9 cellular contexts compared by ENCODE assay signal in genomic region chr1:75233302-75233929, GRCh38.
DNase-seq lines count a peak whose midpoint lies in the region; ATAC-seq and TF ChIP-seq lines count a peak whose summit lies in the region.
"Had no signal": no experiment of that assay in that cellular context is flagged by ENCODE, and none has a peak within 500 bp of the region (broad histone marks: within the 10 kb centered on the region; RNA-seq: fewer than 3 reads in every experiment).

No MANE protein-coding gene starts in this region.

- no peak for TF ChIP-seq POLR2A in esophagus muscularis mucosa (IDR thresholded peaks at IDR 0.05; ENCODE audit: low read depth)

- in situ Hi-C loops in Panc1 (cut with HindIII; ENCODE audit: low pct_unique_long_range_greater_than_20kb, low sequenced_read_pairs) = no loop called here

- no peak for TF ChIP-seq EP300 in esophagus muscularis mucosa (IDR thresholded peaks at IDR 0.05)

- intact Hi-C loops in activated CD4-positive, alpha-beta T cell treated with anti-CD3 and anti-CD28 coated beads for 36 hours (cut with DNase I, micrococcal nuclease) = loop anchor here (1.0 to 5.0 kb wide), 2 partner anchors 399 kb away; no protein-coding TSS in a partner anchor
- intact Hi-C loops in Panc1 (cut with micrococcal nuclease; ENCODE audit: unreplicated experiment) = loop anchor here (10.0 kb wide), 1 partner anchor 401 kb away; no protein-coding TSS in a partner anchor
- intact Hi-C loops in esophagus muscularis mucosa (cut with DNase I) = no loop called here

- CTCF ChIA-PET in activated CD4-positive, alpha-beta T cell treated with anti-CD3 and anti-CD28 coated beads for 36 hours (lab: Charles Lee) = interaction anchor here (0.7 to 1.6 kb wide), 10 partner anchors 8 to 464 kb away, joined by 3 to 6 read pairs (median 3); no protein-coding TSS in a partner anchor
- CTCF ChIA-PET in Panc1 (lab: Charles Lee) = interaction anchor here (0.6 kb wide), 1 partner anchor 576 kb away, joined by 15 read pairs; no protein-coding TSS in a partner anchor

- H3K4me3 ChIP-seq in Panc1 (ENCODE audit: low read depth in 2 of 2, low read length in 2 of 2) = no peak overlapping the region
- H3K4me3 ChIP-seq in esophagus muscularis mucosa = no peak overlapping the region

- ATAC-seq in activated CD4-positive, alpha-beta T cell treated with anti-CD3 and anti-CD28 coated beads for 36 hours = peak; percentile 53
- ATAC-seq in GM21723 (IDR thresholded peaks at IDR 0.05; ENCODE audit: unreplicated experiment) (peak; percentile 88), Panc1 (peak; percentile 87)

- TF ChIP-seq CTCF in Panc1 (IDR thresholded peaks at IDR 0.05) (peak; percentile 73; the same call in 1 of the 2 replicates), esophagus muscularis mucosa (IDR thresholded peaks at IDR 0.05) (peak; percentile 36 to 68 (median 53)), progenitor cell of endocrine pancreas (IDR thresholded peaks at IDR 0.05; ENCODE audit: unreplicated experiment) (peak; percentile 80)

- H3K9me3 ChIP-seq in Panc1 (ENCODE audit: control insufficient read depth, insufficient read depth, low read depth, low read length) = no peaks in the 10 kb centered on the region
- H3K9me3 ChIP-seq in esophagus muscularis mucosa = no peaks in the 10 kb centered on the region

- POLR2A ChIA-PET in activated CD4-positive, alpha-beta T cell treated with anti-CD3 and anti-CD28 coated beads for 36 hours (lab: Charles Lee) = no interaction called here
- POLR2A ChIA-PET in Panc1 (lab: Charles Lee) = no interaction called here

- H3K36me3 Mint-ChIP-seq in activated CD4-positive, alpha-beta T cell treated with anti-CD3 and anti-CD28 coated beads for 36 hours (ENCODE audit: low read depth) = no peaks in the 10 kb centered on the region
- H3K36me3 Mint-ChIP-seq in progenitor cell of endocrine pancreas (ENCODE audit: insufficient read depth) = no peaks in the 10 kb centered on the region

- no TSS peak for BruUV-seq in Panc1 (replicated peaks; lab: Mats Ljungman, UMichigan)

- H3K9me3 Mint-ChIP-seq in activated CD4-positive, alpha-beta T cell treated with anti-CD3 and anti-CD28 coated beads for 36 hours (ENCODE audit: low read depth) = no peaks in the 10 kb centered on the region
- no peaks in the 10 kb centered on the region for H3K9me3 Mint-ChIP-seq in progenitor cell of endocrine pancreas (ENCODE audit: low read depth)
- H3K9me3 Mint-ChIP-seq: dendritic cell treated with granulocyte-macrophage colony-stimulating factor and Interleukin-4, amounts not matched to agents 40 ng/mL and 50 ng/mL, for 4 days had no signal

- DNase-seq in activated CD4-positive, alpha-beta T cell treated with anti-CD3 and anti-CD28 coated beads for 36 hours = no peak
- DNase-seq in activated CD4-positive, alpha-beta T cell treated with anti-CD3 and anti-CD28 coated beads, Interleukin-2, amount 50 U/mL, for 1 hour = no peak
- DNase-seq in HS-5 (ENCODE audit: low read depth) = peak; percentile 19
- peak; percentile 8 for DNase-seq in Panc1 (ENCODE audit: low read depth, low spot score)
- DNase-seq in esophagus muscularis mucosa (ENCODE audit: extremely low spot score) = no peak
- DNase-seq in progenitor cell of endocrine pancreas (ENCODE audit: low spot score, unreplicated experiment) = no peak
- DNase-seq in central memory CD4-positive, alpha-beta T cell = no peak

- H3K27me3 ChIP-seq in Panc1 (ENCODE audit: control insufficient read depth, insufficient read depth, low read length) (no peaks in the 10 kb centered on the region), esophagus muscularis mucosa (no peaks in the 10 kb centered on the region)

- H3K36me3 ChIP-seq in Panc1 (ENCODE audit: control insufficient read depth, insufficient read depth, low read length) = no peaks in the 10 kb centered on the region
- no peaks in the 10 kb centered on the region for H3K36me3 ChIP-seq in esophagus muscularis mucosa

- H3K27ac Mint-ChIP-seq in activated CD4-positive, alpha-beta T cell treated with anti-CD3 and anti-CD28 coated beads for 36 hours = no peak overlapping the region
- no peak overlapping the region for H3K27ac Mint-ChIP-seq in progenitor cell of endocrine pancreas
- H3K27ac Mint-ChIP-seq: dendritic cell treated with granulocyte-macrophage colony-stimulating factor and Interleukin-4, amounts not matched to agents 40 ng/mL and 50 ng/mL, for 4 days had no signal

- H3K4me1 ChIP-seq in Panc1 (ENCODE audit: control insufficient read depth, insufficient read depth, low read length) (no peaks in the 10 kb centered on the region), esophagus muscularis mucosa (no peaks in the 10 kb centered on the region)

- H3K4me3 Mint-ChIP-seq in activated CD4-positive, alpha-beta T cell treated with anti-CD3 and anti-CD28 coated beads for 36 hours = no peak overlapping the region
- H3K4me3 Mint-ChIP-seq in progenitor cell of endocrine pancreas (ENCODE audit: low read depth) = no peak overlapping the region
- H3K4me3 Mint-ChIP-seq: dendritic cell treated with granulocyte-macrophage colony-stimulating factor and Interleukin-4, amounts not matched to agents 40 ng/mL and 50 ng/mL, for 4 days had no signal

- H3K4me1 Mint-ChIP-seq in activated CD4-positive, alpha-beta T cell treated with anti-CD3 and anti-CD28 coated beads for 36 hours = no peaks in the 10 kb centered on the region
- peaks cover 3% of the 10 kb centered on the region for H3K4me1 Mint-ChIP-seq in progenitor cell of endocrine pancreas (ENCODE audit: low read depth)

- no peaks in the 10 kb centered on the region for H3K27me3 Mint-ChIP-seq in activated CD4-positive, alpha-beta T cell treated with anti-CD3 and anti-CD28 coated beads for 36 hours
- H3K27me3 Mint-ChIP-seq in progenitor cell of endocrine pancreas = no peaks in the 10 kb centered on the region
- H3K27me3 Mint-ChIP-seq: dendritic cell treated with granulocyte-macrophage colony-stimulating factor and Interleukin-4, amounts not matched to agents 40 ng/mL and 50 ng/mL, for 4 days had no signal

- 12% methylated on average over 11 of the region's 11 CpGs for WGBS in esophagus muscularis mucosa

- H3K27ac ChIP-seq in Panc1 (ENCODE audit: low read length) = no peak overlapping the region
- no peak overlapping the region for H3K27ac ChIP-seq in esophagus muscularis mucosa (replicated peaks in 1 of 4)

Comparison
In these comparisons a context has a peak if more than half of its experiments do, and no peak if none do; other contexts are left out.
1. DNase-seq: peak in HS-5 (single experiment) and Panc1 (single experiment); none in activated CD4-positive, alpha-beta T cell treated with anti-CD3 and anti-CD28 coated beads for 36 hours (single experiment), activated CD4-positive, alpha-beta T cell treated with anti-CD3 and anti-CD28 coated beads, Interleukin-2, amount 50 U/mL, for 1 hour (single experiment), esophagus muscularis mucosa (single experiment), progenitor cell of endocrine pancreas (single experiment) and central memory CD4-positive, alpha-beta T cell (single experiment).
2. Peak in every context shown above with its lines, with median percentiles within 50 percentile points of each other: ATAC-seq and CTCF ChIP-seq.